Comparison of ENCODE assay signal across 26 cellular contexts in the genomic region with DNA sequence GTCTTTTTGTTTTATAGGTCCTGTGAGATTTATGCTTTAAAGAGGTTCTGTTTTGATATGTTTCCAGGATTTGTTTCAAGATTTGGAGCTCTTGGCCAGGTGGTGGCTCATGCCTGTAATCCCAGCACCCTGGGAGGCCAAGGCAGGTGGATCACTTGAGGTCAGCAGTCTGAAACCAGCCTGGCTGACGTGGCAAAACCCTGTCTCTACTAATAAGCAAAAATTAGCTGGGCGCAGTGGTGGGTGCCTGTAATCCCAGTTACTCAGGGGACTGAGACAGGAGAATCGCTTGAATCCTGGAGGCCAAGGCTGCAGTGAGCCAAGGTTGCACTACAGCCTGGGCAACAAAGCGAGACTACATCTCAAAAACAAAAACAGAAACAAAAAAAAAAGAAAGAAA. TPM values are rescaled to one million over a fixed set of nuclear protein-coding genes. Genes with fewer than 3 reads are reported as not detected.
"Had no signal": no experiment of that assay in that cellular context is flagged by ENCODE, and none has a peak within 500 bp of the region (broad histone marks: within the 10 kb centered on the region; RNA-seq: fewer than 3 reads in every experiment).

No MANE protein-coding gene starts in this region.

- H3K9me3 ChIP-seq: SJSA1 had no signal

- H3K4me3 ChIP-seq: SJSA1, SK-N-MC had no signal

- H3K4me1 ChIP-seq: SJSA1 had no signal

- ATAC-seq: HepG2, Panc1, PC-3 had no signal

- H3K36me3 ChIP-seq: SJSA1 had no signal

- H3K27me3 ChIP-seq: SJSA1 had no signal

- H3K27ac ChIP-seq: SJSA1, SK-N-MC had no signal

- DNase-seq: IMR-90; Kasumi-1; KG1; MV-4-11; NCI-H1048; NCI-H1105; NCI-H1417; NCI-H1436 treated with DMSO at 0.1 percent for 48 hours; NCI-H1694; NCI-H187 treated with DMSO at 0.1 percent for 48 hours; NCI-H2029 treated with DMSO at 0.1 percent for 48 hours; NCI-H2171 treated with DMSO at 0.1 percent for 48 hours; NCI-H345; NCI-H446 treated with DMSO at 0.1 percent for 48 hours; NCI-H510A treated with DMSO at 0.1 percent for 48 hours; NCI-H526; NK-92 treated with Interleukin-12 subunit alpha and Interleukin-12 subunit beta, amount 100 ng/mL, for 24 hours; PC-3; Right ventricle myocardium superior; SIG-M5 had no signal

RNA-seq across cellular contexts. Expression of gene HYAL4, which starts 8.3 kb away (rescaled TPM):
- total RNA-seq: HepG2, IMR-90, M059J, OCI-LY7, Right ventricle myocardium superior, SJSA1 had no signal
- polyA plus RNA-seq: HepG2, IMR-90 had no signal
